Comparison of ENCODE assay signal across 1 cellular context in genomic region chr12:11856971-11857370, GRCh38.
TF ChIP-seq lines count a peak whose summit lies in the region.

No MANE protein-coding gene starts in this region.

TF ChIP-seq in WTC11, 78 proteins besides CTCF, POLR2A, EP300 and RAD21 (continued from another document):
- TF ChIP-seq PRDM15 (CRISPR knock-in tag; IDR thresholded peaks at IDR 0.05): no peak
- TF ChIP-seq ZNF416 (CRISPR knock-in tag; IDR thresholded peaks at IDR 0.05): no peak
- TF ChIP-seq STAT6 (CRISPR knock-in tag; conservative IDR thresholded peaks at IDR 0.05; ENCODE audit: low read depth): no peak
- TF ChIP-seq USF1 (CRISPR knock-in tag; IDR thresholded peaks at IDR 0.05): no peak
- TF ChIP-seq FOXK1 (CRISPR knock-in tag; IDR thresholded peaks at IDR 0.05): no peak
- TF ChIP-seq MYBL2 (CRISPR knock-in tag; IDR thresholded peaks at IDR 0.05): no peak
- TF ChIP-seq TEAD1 (CRISPR knock-in tag; IDR thresholded peaks at IDR 0.05): no peak
- no peak for TF ChIP-seq TCF7 (CRISPR knock-in tag; IDR thresholded peaks at IDR 0.05; ENCODE audit: low read depth)
- no peak for TF ChIP-seq E2F5 (CRISPR knock-in tag; IDR thresholded peaks at IDR 0.05)
- no peak for TF ChIP-seq NFATC4 (CRISPR knock-in tag; IDR thresholded peaks at IDR 0.05)
- no peak for TF ChIP-seq ATF1 (CRISPR knock-in tag; IDR thresholded peaks at IDR 0.05)
